ENCODE assay signal across 18 cellular contexts in the genomic region with DNA sequence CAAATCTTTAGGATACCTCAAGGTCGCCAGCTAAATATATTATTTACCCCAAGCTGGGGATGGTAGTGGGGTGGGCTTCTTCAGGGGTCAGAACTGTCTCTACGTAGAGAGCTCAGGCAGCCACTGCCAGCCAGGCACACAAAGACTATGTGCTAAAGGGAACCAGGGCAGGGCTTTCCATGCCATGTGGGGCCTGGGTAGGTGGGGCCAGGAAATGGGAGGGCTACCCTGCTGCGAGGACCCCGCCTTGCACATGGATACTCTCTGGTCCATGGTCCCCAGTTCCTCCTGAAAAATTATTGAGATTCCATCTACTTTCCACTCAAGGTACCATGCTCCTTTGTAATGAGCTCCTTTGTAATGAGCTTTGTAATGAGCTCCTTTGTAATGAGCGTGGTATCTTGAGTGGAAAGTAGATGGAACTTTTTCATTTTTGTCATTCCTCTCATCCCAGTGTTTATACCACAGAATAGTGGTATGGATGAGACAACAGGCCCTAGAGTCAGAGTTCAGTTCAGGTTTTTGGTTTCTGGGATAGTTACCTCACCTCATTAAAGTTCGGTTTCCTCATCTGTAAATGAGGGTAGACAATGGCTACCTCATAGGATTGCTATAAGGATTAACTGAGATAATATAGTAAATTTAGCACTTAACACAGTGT. TPM values are rescaled to one million over a fixed set of nuclear protein-coding genes. Genes with fewer than 3 reads are reported as not detected.
A peak's percentile ranks its signal among the peaks of the same experiment; 100 is the strongest.
DNase-seq lines count a peak whose midpoint lies in the region; ATAC-seq and TF ChIP-seq lines count a peak whose summit lies in the region.
"Had no signal": no experiment of that assay in that cellular context is flagged by ENCODE, and none has a peak within 500 bp of the region (broad histone marks: within the 10 kb centered on the region; RNA-seq: fewer than 3 reads in every experiment).

No MANE protein-coding gene starts in this region.

- no peak overlapping the region for H2AFZ ChIP-seq in smooth muscle cell (ENCODE audit: low read depth)

- peak; percentile 26 for DNase-seq in GM03348 (ENCODE audit: low spot score)
- peak in 1 of 2 experiments; percentile 50 for DNase-seq in SJSA1 (ENCODE audit: low read depth in 1 of 2, low spot score in 2 of 2)
- DNase-seq in left cardiac atrium, result no peak
- no peak for DNase-seq in smooth muscle cell (lab: John Stamatoyannopoulos, UW; ENCODE audit: unreplicated experiment)
- no peak for DNase-seq in stimulated activated CD4-positive, alpha-beta T cell treated with anti-CD3 and anti-CD28 coated beads, Interleukin-12 subunit alpha, Interleukin-12 subunit beta, amount 100 ng/mL, for 4 hours
- no peak for DNase-seq in NCI-H1436 treated with DMSO at 0.1 percent for 48 hours (lab: John Stamatoyannopoulos, UW)
- DNase-seq: activated CD4-positive, alpha-beta T cell treated with anti-CD3 and anti-CD28 coated beads for 4 hours; activated CD8-positive, alpha-beta memory T cell treated with anti-CD3 and anti-CD28 coated beads, Interleukin-2, amount 50 U/mL, for 48 hours; activated naive CD4-positive, alpha-beta T cell treated with anti-CD3 and anti-CD28 coated beads, Interleukin-2, amount 10 ng/mL, durations not matched to agents 7 days and 5 days; foreskin melanocyte; NCI-H1694 treated with DMSO at 0.1 percent for 48 hours; NCI-H510A; stimulated activated CD4-positive, alpha-beta T cell treated with anti-CD3 and anti-CD28 coated beads, Interleukin-2, amount 100 ng/mL, for 48 hours; stimulated activated CD8-positive, alpha-beta memory T cell treated with anti-CD3 and anti-CD28 coated beads, Interleukin-4, amount 100 ng/mL, for 48 hours; T1000; thyroid gland had no signal

- no peaks in the 10 kb centered on the region for H3K9me3 ChIP-seq in SJSA1 (replicated peaks)
- H3K9me3 ChIP-seq in smooth muscle cell (replicated peaks; ENCODE audit: low read depth), result no peaks in the 10 kb centered on the region
- H3K9me3 ChIP-seq: thyroid gland had no signal

- TF ChIP-seq CTCF in smooth muscle cell (IDR thresholded peaks at IDR 0.05; ENCODE audit: borderline replicate concordance, insufficient read depth, poor library complexity, severe bottlenecking), result no peak

- peaks cover 7% of the 10 kb centered on the region for H3F3A ChIP-seq in smooth muscle cell (ENCODE audit: low read depth)

- ATAC-seq in left cardiac atrium (peak; percentile 9 to 31), HG02759 (IDR thresholded peaks at IDR 0.05; ENCODE audit: unreplicated experiment) (no peak)

- H3K79me2 ChIP-seq in smooth muscle cell (ENCODE audit: low read depth), result no peaks in the 10 kb centered on the region

- H3K27ac ChIP-seq in SJSA1 (peak overlapping the region; percentile 17; the same call in 1 of the 2 replicates), smooth muscle cell (ENCODE audit: low read depth) (peak overlapping the region; percentile 86)
- H3K27ac ChIP-seq: thyroid gland had no signal

- intact Hi-C loops in left cardiac atrium (cut with DNase I), result loop anchor here in 1 of 2 donors (10.0 kb wide), 1 partner anchor 95 kb away; the partner anchor contains the start of gene SEC24C

- no peaks in the 10 kb centered on the region for H3K27me3 ChIP-seq in SJSA1 (replicated peaks)
- no peaks in the 10 kb centered on the region for H3K27me3 ChIP-seq in smooth muscle cell (ENCODE audit: low read depth)
- H3K27me3 ChIP-seq: thyroid gland had no signal

- peaks cover 18% of the 10 kb centered on the region for H3K4me1 ChIP-seq in SJSA1 (replicated peaks)
- no peaks in the 10 kb centered on the region for H3K4me1 ChIP-seq in smooth muscle cell (ENCODE audit: low read depth)

- H3K4me3 ChIP-seq in SJSA1, result no peak overlapping the region
- H3K4me3 ChIP-seq in smooth muscle cell, result no peak overlapping the region
- H3K4me3 ChIP-seq: thyroid gland had no signal

- 90% methylated on average over 6 of the region's 6 CpGs for WGBS in smooth muscle cell (ENCODE audit: low lambda C conversion rate)

- H3K9ac ChIP-seq in smooth muscle cell (ENCODE audit: low read depth), result no peak overlapping the region

- H4K20me1 ChIP-seq in smooth muscle cell (ENCODE audit: low read depth), result no peaks in the 10 kb centered on the region

- H3K36me3 ChIP-seq in SJSA1, result no peaks in the 10 kb centered on the region
- H3K36me3 ChIP-seq in smooth muscle cell (ENCODE audit: low read depth), result no peaks in the 10 kb centered on the region
- H3K36me3 ChIP-seq: thyroid gland had no signal

- no peak overlapping the region for H3K4me2 ChIP-seq in smooth muscle cell

RNA-seq across cellular contexts. Expression of gene SYNPO2L, which starts 5.8 kb away (rescaled TPM):
- not detected in 2 replicates for total RNA-seq in SJSA1 (2014; rRNA removed; shearing (Covaris generic))
- total RNA-seq in left cardiac atrium, result 100 to 1,000 TPM; 165 to 219 TPM
- total RNA-seq in smooth muscle cell, result not detected in 2 replicates
- polyA plus RNA-seq in smooth muscle cell, result 0.18 and 0.25 TPM in 2 replicates
- total RNA-seq: bronchial epithelial cell, thyroid gland had no signal

RNA-seq across cellular contexts. Expression of gene MYOZ1, which starts 8.7 kb away (rescaled TPM):
- not detected in 2 replicates for total RNA-seq in SJSA1 (2014; rRNA removed; shearing (Covaris generic))
- 10 to 100 TPM in 1 of 2 donors, 1 to 10 TPM in 1; 2.1 to 13.1 TPM for total RNA-seq in left cardiac atrium
- total RNA-seq in smooth muscle cell, result 2.4 and 3.9 TPM in 2 replicates
- 1.7 and 5.6 TPM in 2 replicates for polyA plus RNA-seq in smooth muscle cell
- total RNA-seq: bronchial epithelial cell had no signal

RNA-seq across cellular contexts. Expression of gene AGAP5, which starts 47.9 kb away (rescaled TPM):
- total RNA-seq in SJSA1 (2014; rRNA removed; shearing (Covaris generic)), result 0.81 and 3.2 TPM in 2 replicates
- total RNA-seq in left cardiac atrium (1 to 10 TPM; 4.2 to 4.4 TPM), smooth muscle cell (4.1 and 7.8 TPM in 2 replicates)
- 1.4 and 3.2 TPM in 2 replicates for polyA plus RNA-seq in smooth muscle cell

RNA-seq across cellular contexts. Expression of gene USP54, which starts 58.9 kb away (rescaled TPM):
- 6.7 and 17.5 TPM in 2 replicates for total RNA-seq in SJSA1 (2014; rRNA removed; shearing (Covaris generic))
- total RNA-seq in left cardiac atrium (10 to 100 TPM; 30.5 to 47.8 TPM), smooth muscle cell (8.2 and 10.2 TPM in 2 replicates)
- 3.1 and 6.8 TPM in 2 replicates for polyA plus RNA-seq in smooth muscle cell

Comparison
In these comparisons a context has a peak if more than half of its experiments do, and no peak if none do; other contexts are left out.
1. RNA of gene SYNPO2L, which starts 5.8 kb away (total RNA-seq): 165 to 219 TPM in left cardiac atrium; not detected in SJSA1 and not detected in smooth muscle cell; every median in the first group is over 100 times any median in the second.